ENCODE assay signal across 1 cellular context in the genomic region with DNA sequence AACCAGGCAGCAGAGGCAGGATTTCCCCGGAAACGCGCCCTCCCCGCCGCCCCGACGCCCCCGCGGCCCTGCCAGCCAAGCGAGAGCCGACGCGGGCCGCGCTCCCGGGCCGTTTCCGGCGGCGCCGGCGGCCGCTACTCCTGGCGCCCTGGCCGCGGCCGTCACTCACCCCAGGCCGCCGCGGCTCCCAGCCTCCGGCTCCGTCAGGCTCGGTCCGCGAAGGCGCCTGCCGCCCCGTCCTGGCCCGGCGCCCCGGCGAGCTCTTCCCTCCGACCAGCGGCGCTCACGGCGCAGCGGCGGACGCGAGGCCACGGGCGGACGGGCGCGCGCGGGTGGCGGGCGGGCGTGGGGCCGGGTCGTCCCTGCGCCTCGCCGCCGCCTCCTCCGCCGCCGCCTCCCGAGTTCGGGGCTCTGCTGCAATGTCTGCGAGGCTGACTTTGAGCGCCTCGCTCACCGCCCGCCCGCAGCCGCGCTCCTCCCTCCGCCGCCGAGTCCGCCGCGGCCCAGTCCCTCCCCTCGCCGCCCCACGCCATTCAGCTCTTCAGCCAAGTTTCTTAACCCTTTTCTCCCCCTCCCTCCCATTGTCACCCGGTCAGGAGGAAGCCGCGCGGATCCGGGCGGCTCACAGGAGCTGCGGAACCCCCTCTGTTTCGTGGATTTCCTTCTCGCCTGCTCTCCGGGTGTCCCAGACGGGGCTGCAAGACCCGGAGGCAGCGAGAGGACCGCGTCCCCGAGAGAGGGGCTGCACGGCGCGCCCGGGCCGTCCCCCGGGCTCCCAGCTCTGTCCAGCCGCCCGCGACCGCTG.
TF ChIP-seq lines count a peak whose summit lies in the region.

TSS of gene NRIP1 (minus strand) at position 425 of the 805 bp plus-strand sequence. CDS start 96,808 bp downstream, outside the sequence.

TF ChIP-seq in HepG2, 621 proteins besides CTCF, POLR2A, EP300 and RAD21 (continued from another document and continues in another):
- TF ChIP-seq PRDM15 (CRISPR knock-in tag; IDR thresholded peaks at IDR 0.05): no peak
- TF ChIP-seq HOXD1 (CRISPR knock-in tag; IDR thresholded peaks at IDR 0.05): no peak
- no peak for TF ChIP-seq SRY (CRISPR knock-in tag; IDR thresholded peaks at IDR 0.05)
- no peak; the same call in 1 of the 2 replicates for TF ChIP-seq ZNF792 (CRISPR knock-in tag; IDR thresholded peaks at IDR 0.05)
- TF ChIP-seq ZNF839 (CRISPR knock-in tag; IDR thresholded peaks at IDR 0.05; ENCODE audit: borderline replicate concordance): no peak
- TF ChIP-seq SRF (IDR thresholded peaks at IDR 0.05; ENCODE audit: low read depth, low read length): no peak
- no peak for TF ChIP-seq ZNF253 (CRISPR knock-in tag; IDR thresholded peaks at IDR 0.05; ENCODE audit: borderline replicate concordance)
- TF ChIP-seq, protein P1, sequence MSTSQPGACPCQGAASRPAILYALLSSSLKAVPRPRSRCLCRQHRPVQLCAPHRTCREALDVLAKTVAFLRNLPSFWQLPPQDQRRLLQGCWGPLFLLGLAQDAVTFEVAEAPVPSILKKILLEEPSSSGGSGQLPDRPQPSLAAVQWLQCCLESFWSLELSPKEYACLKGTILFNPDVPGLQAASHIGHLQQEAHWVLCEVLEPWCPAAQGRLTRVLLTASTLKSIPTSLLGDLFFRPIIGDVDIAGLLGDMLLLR (CRISPR knock-in tag; IDR thresholded peaks at IDR 0.05): 0 out of 2 replicates have a peak, but pooled peaks have one; percentile 30
- TF ChIP-seq ZNF180 (CRISPR knock-in tag; IDR thresholded peaks at IDR 0.05; ENCODE audit: borderline replicate concordance, low read depth): no peak
- TF ChIP-seq ARNT (IDR thresholded peaks at IDR 0.05): no peak
- TF ChIP-seq, protein P2, sequence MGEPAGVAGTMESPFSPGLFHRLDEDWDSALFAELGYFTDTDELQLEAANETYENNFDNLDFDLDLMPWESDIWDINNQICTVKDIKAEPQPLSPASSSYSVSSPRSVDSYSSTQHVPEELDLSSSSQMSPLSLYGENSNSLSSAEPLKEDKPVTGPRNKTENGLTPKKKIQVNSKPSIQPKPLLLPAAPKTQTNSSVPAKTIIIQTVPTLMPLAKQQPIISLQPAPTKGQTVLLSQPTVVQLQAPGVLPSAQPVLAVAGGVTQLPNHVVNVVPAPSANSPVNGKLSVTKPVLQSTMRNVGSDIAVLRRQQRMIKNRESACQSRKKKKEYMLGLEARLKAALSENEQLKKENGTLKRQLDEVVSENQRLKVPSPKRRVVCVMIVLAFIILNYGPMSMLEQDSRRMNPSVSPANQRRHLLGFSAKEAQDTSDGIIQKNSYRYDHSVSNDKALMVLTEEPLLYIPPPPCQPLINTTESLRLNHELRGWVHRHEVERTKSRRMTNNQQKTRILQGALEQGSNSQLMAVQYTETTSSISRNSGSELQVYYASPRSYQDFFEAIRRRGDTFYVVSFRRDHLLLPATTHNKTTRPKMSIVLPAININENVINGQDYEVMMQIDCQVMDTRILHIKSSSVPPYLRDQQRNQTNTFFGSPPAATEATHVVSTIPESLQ (CRISPR knock-in tag; conservative IDR thresholded peaks at IDR 0.05): no peak
- no peak for TF ChIP-seq NBN (conservative IDR thresholded peaks at IDR 0.05)
- TF ChIP-seq HMGXB3 (CRISPR knock-in tag; IDR thresholded peaks at IDR 0.05; ENCODE audit: borderline replicate concordance): no peak
- TF ChIP-seq ZMAT3 (CRISPR knock-in tag; conservative IDR thresholded peaks at IDR 0.05): 0 out of 2 replicates have a peak, but pooled peaks have one; percentile 24
- TF ChIP-seq NFIB (CRISPR knock-in tag; IDR thresholded peaks at IDR 0.05; ENCODE audit: borderline replicate concordance): no peak
- peak; percentile 82 for TF ChIP-seq TAF1 (CRISPR knock-in tag; IDR thresholded peaks at IDR 0.05)
- TF ChIP-seq PRMT3 (CRISPR knock-in tag; IDR thresholded peaks at IDR 0.05; ENCODE audit: borderline replicate concordance, low read depth): 0 out of 2 replicates have a peak, but pooled peaks have one; percentile 4
- no peak for TF ChIP-seq SMYD3 (CRISPR knock-in tag; IDR thresholded peaks at IDR 0.05)
- TF ChIP-seq EHMT2 (IDR thresholded peaks at IDR 0.05; ENCODE audit: borderline replicate concordance, low read depth, low read length): no peak
- no peak for TF ChIP-seq CAMTA2 (CRISPR knock-in tag; IDR thresholded peaks at IDR 0.05; ENCODE audit: borderline replicate concordance)
- TF ChIP-seq ZNF563 (CRISPR knock-in tag; IDR thresholded peaks at IDR 0.05): peak; percentile 58
- no peak for TF ChIP-seq TIGD3 (CRISPR knock-in tag; IDR thresholded peaks at IDR 0.05; ENCODE audit: borderline replicate concordance)
- 0 out of 2 replicates have a peak, but pooled peaks have one; percentile 33 for TF ChIP-seq KLF6 (CRISPR knock-in tag; IDR thresholded peaks at IDR 0.05)
- TF ChIP-seq ZNF574 (CRISPR knock-in tag; IDR thresholded peaks at IDR 0.05): peak; percentile 71
- TF ChIP-seq, protein P3, sequence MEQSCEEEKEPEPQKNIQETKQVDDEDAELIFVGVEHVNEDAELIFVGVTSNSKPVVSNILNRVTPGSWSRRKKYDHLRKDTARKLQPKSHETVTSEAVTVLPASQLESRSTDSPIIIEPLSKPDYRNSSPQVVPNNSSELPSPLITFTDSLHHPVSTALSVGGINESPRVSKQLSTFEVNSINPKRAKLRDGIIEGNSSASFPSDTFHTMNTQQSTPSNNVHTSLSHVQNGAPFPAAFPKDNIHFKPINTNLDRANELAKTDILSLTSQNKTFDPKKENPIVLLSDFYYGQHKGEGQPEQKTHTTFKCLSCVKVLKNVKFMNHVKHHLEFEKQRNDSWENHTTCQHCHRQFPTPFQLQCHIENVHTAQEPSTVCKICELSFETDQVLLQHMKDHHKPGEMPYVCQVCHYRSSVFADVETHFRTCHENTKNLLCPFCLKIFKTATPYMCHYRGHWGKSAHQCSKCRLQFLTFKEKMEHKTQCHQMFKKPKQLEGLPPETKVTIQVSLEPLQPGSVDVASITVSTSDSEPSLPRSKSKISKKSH (CRISPR knock-in tag; IDR thresholded peaks at IDR 0.05; ENCODE audit: borderline replicate concordance): no peak
- peak; percentile 67 for TF ChIP-seq SP5 (CRISPR knock-in tag; IDR thresholded peaks at IDR 0.05; ENCODE audit: borderline replicate concordance, low read depth)
- peak; percentile 52; the same call in 1 of the 2 replicates for TF ChIP-seq GATAD1 (CRISPR knock-in tag; IDR thresholded peaks at IDR 0.05)
- no peak for TF ChIP-seq WIZ (CRISPR knock-in tag; IDR thresholded peaks at IDR 0.05)
- TF ChIP-seq, protein P4, sequence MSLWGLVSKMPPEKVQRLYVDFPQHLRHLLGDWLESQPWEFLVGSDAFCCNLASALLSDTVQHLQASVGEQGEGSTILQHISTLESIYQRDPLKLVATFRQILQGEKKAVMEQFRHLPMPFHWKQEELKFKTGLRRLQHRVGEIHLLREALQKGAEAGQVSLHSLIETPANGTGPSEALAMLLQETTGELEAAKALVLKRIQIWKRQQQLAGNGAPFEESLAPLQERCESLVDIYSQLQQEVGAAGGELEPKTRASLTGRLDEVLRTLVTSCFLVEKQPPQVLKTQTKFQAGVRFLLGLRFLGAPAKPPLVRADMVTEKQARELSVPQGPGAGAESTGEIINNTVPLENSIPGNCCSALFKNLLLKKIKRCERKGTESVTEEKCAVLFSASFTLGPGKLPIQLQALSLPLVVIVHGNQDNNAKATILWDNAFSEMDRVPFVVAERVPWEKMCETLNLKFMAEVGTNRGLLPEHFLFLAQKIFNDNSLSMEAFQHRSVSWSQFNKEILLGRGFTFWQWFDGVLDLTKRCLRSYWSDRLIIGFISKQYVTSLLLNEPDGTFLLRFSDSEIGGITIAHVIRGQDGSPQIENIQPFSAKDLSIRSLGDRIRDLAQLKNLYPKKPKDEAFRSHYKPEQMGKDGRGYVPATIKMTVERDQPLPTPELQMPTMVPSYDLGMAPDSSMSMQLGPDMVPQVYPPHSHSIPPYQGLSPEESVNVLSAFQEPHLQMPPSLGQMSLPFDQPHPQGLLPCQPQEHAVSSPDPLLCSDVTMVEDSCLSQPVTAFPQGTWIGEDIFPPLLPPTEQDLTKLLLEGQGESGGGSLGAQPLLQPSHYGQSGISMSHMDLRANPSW (CRISPR knock-in tag; IDR thresholded peaks at IDR 0.05; ENCODE audit: borderline replicate concordance): no peak
- TF ChIP-seq HIC2 (CRISPR knock-in tag; IDR thresholded peaks at IDR 0.05; ENCODE audit: low read depth): no peak
